ENCODE assay signal across 22 cellular contexts in the genomic region with DNA sequence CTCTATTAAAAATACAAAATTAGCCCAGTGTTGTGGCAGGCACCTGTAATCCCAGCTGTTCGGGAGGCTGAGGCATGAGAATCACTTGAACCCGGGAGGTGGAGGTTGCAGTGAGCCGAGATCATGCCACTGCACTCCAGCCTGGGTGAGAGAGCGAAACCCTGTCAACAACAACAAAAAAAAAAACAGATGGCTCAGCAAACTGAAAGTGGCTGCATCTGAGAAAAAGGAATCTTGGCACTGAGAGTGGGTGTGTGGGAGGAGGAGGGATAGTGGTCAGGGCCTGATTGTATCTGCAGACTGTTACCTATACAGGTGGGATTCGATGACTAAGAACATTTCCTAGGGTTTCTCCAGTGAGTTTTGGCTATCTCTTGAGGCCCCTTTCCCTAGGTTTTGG.
"Had no signal": no experiment of that assay in that cellular context is flagged by ENCODE, and none has a peak within 500 bp of the region (broad histone marks: within the 10 kb centered on the region; RNA-seq: fewer than 3 reads in every experiment).

No MANE protein-coding gene starts in this region.

- H3K4me3 ChIP-seq: cardiac muscle cell, Peyer's patch, SJSA1 had no signal

- H3K4me1 ChIP-seq: SJSA1 had no signal

- H3K9me3 ChIP-seq: Peyer's patch, SJSA1 had no signal

- H3K36me3 ChIP-seq: brain microvascular endothelial cell, cardiac muscle cell, Peyer's patch, SJSA1 had no signal

- DNase-seq: activated CD4-positive, alpha-beta T cell treated with anti-CD3 and anti-CD28 coated beads for 4 hours; activated CD4-positive, alpha-beta T cell treated with anti-CD3 and anti-CD28 coated beads, Interleukin-2, amount 50 U/mL, for 4 hours; activated CD8-positive, alpha-beta memory T cell treated with anti-CD3 and anti-CD28 coated beads, Interleukin-2, amount 50 U/mL, for 48 hours; activated CD8-positive, alpha-beta T cell treated with anti-CD3 and anti-CD28 coated beads, Interleukin-2, amount 10 ng/mL, durations not matched to agents 7 days and 5 days; activated effector memory CD4-positive, alpha-beta T cell treated with Interleukin-2 at 50 U/mL for 16 hours; activated naive CD4-positive, alpha-beta T cell treated with Interleukin-2 at 50 U/mL for 16 hours; activated naive CD8-positive, alpha-beta T cell treated with anti-CD3 and anti-CD28 coated beads, Interleukin-2, amount 50 U/mL, for 24 hours; activated T-cell treated with anti-CD3 and anti-CD28 coated beads, Interleukin-2, amount 50 U/mL, for 1 hour; amygdala; brain microvascular endothelial cell; Kasumi-1; NCI-H1105 treated with DMSO at 0.1 percent for 48 hours; NCI-H146; NCI-H187 treated with DMSO at 0.1 percent for 48 hours; NCI-H2081 treated with DMSO at 0.1 percent for 48 hours; NCI-H446; NCI-H524; Peyer's patch; SHP77; SW 1271 had no signal

- H3K27ac ChIP-seq: brain microvascular endothelial cell, cardiac muscle cell, Peyer's patch, SJSA1 had no signal

- H3K27me3 ChIP-seq: SJSA1 had no signal
